In genomic region chr9:95174038-95174437, GRCh38 we compare ENCODE assay signal across 22 cellular contexts.
"Had no signal": no experiment of that assay in that cellular context is flagged by ENCODE, and none has a peak within 500 bp of the region (broad histone marks: within the 10 kb centered on the region; RNA-seq: fewer than 3 reads in every experiment).

No MANE protein-coding gene starts in this region.

- DNase-seq: activated CD4-positive, alpha-beta memory T cell treated with anti-CD3 and anti-CD28 coated beads, Interleukin-2, amount 10 ng/mL, durations not matched to agents 7 days and 5 days; activated CD4-positive, alpha-beta T cell treated with anti-CD3 and anti-CD28 coated beads for 1 hour; activated CD4-positive, alpha-beta T cell treated with anti-CD3 and anti-CD28 coated beads, Interleukin-2, amount 10 ng/mL, durations not matched to agents 7 days and 5 days; activated naive CD8-positive, alpha-beta T cell treated with anti-CD3 and anti-CD28 coated beads, Interleukin-2, amount 50 U/mL, for 24 hours; activated T-cell treated with anti-CD3 and anti-CD28 coated beads, Interleukin-2, amount 50 U/mL, for 4 hours; amygdala; caudate nucleus; foreskin fibroblast; kidney glomerular epithelial cell; left lung; nephron progenitor cell; right lobe of liver; stimulated activated CD4-positive, alpha-beta T cell treated with anti-CD3 and anti-CD28 coated beads, Interleukin-4, amount 100 ng/mL, for 1 hour; stimulated activated naive CD8-positive, alpha-beta T cell treated with anti-CD3 and anti-CD28 coated beads, Interleukin-15, Interleukin-2, amounts not matched to agents 100 U/mL and 50 U/mL, for 24 hours; T1000; testis; trophoblast cell; uterus had no signal

- H3K9me3 Mint-ChIP-seq: activated CD4-positive, alpha-beta memory T cell treated with anti-CD3 and anti-CD28 coated beads, Interleukin-2, amount 10 ng/mL, durations not matched to agents 7 days and 5 days; activated CD4-positive, alpha-beta T cell treated with anti-CD3 and anti-CD28 coated beads, Interleukin-2, amount 10 ng/mL, durations not matched to agents 7 days and 5 days; activated naive CD4-positive, alpha-beta T cell treated with anti-CD3 and anti-CD28 coated beads, Interleukin-2, amount 50 U/mL, for 24 hours; activated naive CD8-positive, alpha-beta T cell treated with anti-CD3 and anti-CD28 coated beads, Interleukin-2, amount 50 U/mL, for 24 hours; activated T-cell treated with anti-CD3 and anti-CD28 coated beads, Interleukin-2, amount 50 U/mL, for 4 hours; activated T-helper 2 cell treated with anti-CD3 and anti-CD28 coated beads, Interferon-gamma antibody, Interleukin-2, Interleukin-4, amounts not matched to agents 10 μg/mL and 5 μg/mL and 100 μg/mL, durations not matched to agents 14 hours and 24 hours and 36 hours; nephron progenitor cell; WTC11 had no signal

- ATAC-seq: activated naive CD8-positive, alpha-beta T cell treated with anti-CD3 and anti-CD28 coated beads, Interleukin-2, amount 50 U/mL, for 24 hours; activated T-cell treated with anti-CD3 and anti-CD28 coated beads, Interleukin-2, amount 50 U/mL, for 4 hours; left lung; stimulated activated naive CD8-positive, alpha-beta T cell treated with anti-CD3 and anti-CD28 coated beads, Interleukin-15, Interleukin-2, amounts not matched to agents 100 U/mL and 50 U/mL, for 24 hours; WTC11 had no signal

- H3K27ac ChIP-seq: left lung, neutrophil, right lobe of liver, testis, uterus had no signal

- H3K4me1 Mint-ChIP-seq: activated naive CD4-positive, alpha-beta T cell treated with anti-CD3 and anti-CD28 coated beads, Interleukin-2, amount 50 U/mL, for 24 hours had no signal

- H3K4me3 ChIP-seq: left lung, right lobe of liver, testis, uterus had no signal

- H3K27ac Mint-ChIP-seq: activated CD4-positive, alpha-beta memory T cell treated with anti-CD3 and anti-CD28 coated beads, Interleukin-2, amount 10 ng/mL, durations not matched to agents 7 days and 5 days; activated CD4-positive, alpha-beta T cell treated with anti-CD3 and anti-CD28 coated beads, Interleukin-2, amount 10 ng/mL, durations not matched to agents 7 days and 5 days; activated naive CD4-positive, alpha-beta T cell treated with anti-CD3 and anti-CD28 coated beads, Interleukin-2, amount 50 U/mL, for 24 hours; activated naive CD8-positive, alpha-beta T cell treated with anti-CD3 and anti-CD28 coated beads, Interleukin-2, amount 50 U/mL, for 24 hours; activated T-helper 2 cell treated with anti-CD3 and anti-CD28 coated beads, Interferon-gamma antibody, Interleukin-2, Interleukin-4, amounts not matched to agents 10 μg/mL and 5 μg/mL and 100 μg/mL, durations not matched to agents 14 hours and 24 hours and 36 hours; WTC11 had no signal

- H3K27me3 ChIP-seq: left lung, neutrophil, right lobe of liver, testis, uterus had no signal

- H3K4me3 Mint-ChIP-seq: activated CD4-positive, alpha-beta memory T cell treated with anti-CD3 and anti-CD28 coated beads, Interleukin-2, amount 10 ng/mL, durations not matched to agents 7 days and 5 days; activated CD4-positive, alpha-beta T cell treated with anti-CD3 and anti-CD28 coated beads, Interleukin-2, amount 10 ng/mL, durations not matched to agents 7 days and 5 days; activated naive CD4-positive, alpha-beta T cell treated with anti-CD3 and anti-CD28 coated beads, Interleukin-2, amount 50 U/mL, for 24 hours; activated naive CD8-positive, alpha-beta T cell treated with anti-CD3 and anti-CD28 coated beads, Interleukin-2, amount 50 U/mL, for 24 hours; activated T-cell treated with anti-CD3 and anti-CD28 coated beads, Interleukin-2, amount 50 U/mL, for 4 hours; nephron progenitor cell; WTC11 had no signal

- H3K36me3 Mint-ChIP-seq: WTC11 had no signal

- H3K4me1 ChIP-seq: left lung, right lobe of liver, testis, uterus had no signal

- H3K9me3 ChIP-seq: left lung, neutrophil, right lobe of liver, testis, uterus had no signal

- H3K27me3 Mint-ChIP-seq: activated CD4-positive, alpha-beta memory T cell treated with anti-CD3 and anti-CD28 coated beads, Interleukin-2, amount 10 ng/mL, durations not matched to agents 7 days and 5 days; activated CD4-positive, alpha-beta T cell treated with anti-CD3 and anti-CD28 coated beads, Interleukin-2, amount 10 ng/mL, durations not matched to agents 7 days and 5 days; activated naive CD4-positive, alpha-beta T cell treated with anti-CD3 and anti-CD28 coated beads, Interleukin-2, amount 50 U/mL, for 24 hours; activated naive CD8-positive, alpha-beta T cell treated with anti-CD3 and anti-CD28 coated beads, Interleukin-2, amount 50 U/mL, for 24 hours had no signal

- H3K36me3 ChIP-seq: left lung, neutrophil, right lobe of liver, uterus had no signal
